ENCODE assay signal across 8 cellular contexts in the genomic region with DNA sequence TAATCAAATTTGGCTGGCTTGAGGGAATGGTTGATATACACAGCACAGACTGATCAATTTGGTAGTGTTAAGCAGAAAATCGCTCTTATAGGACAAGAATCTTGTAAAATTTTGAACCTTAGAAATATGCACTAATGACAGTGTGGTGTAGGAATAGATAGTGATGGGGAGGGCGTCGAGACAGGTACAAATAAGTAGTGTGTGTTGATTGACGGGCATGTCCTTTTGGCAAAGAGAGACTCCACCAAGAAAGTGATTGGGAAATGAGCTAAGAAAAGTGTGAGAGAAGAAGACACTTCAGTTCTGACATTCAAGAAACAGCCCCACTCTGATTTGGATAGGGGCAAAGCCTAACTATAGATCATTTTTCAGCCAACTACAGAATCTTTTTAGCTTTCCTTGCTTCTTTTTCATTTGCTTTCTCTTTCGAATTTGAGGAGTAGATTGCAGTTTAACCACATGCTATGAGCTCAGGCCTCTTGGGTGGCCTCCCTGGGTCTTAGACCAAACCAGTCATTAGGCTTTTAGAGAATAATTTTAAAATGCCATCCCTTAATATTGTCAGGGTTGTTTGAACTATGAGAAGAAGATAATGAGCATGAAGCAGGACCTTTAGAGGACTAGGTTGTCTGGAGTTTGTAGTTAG.
DNase-seq lines count a peak whose midpoint lies in the region; ATAC-seq, FAIRE-seq and TF ChIP-seq lines count a peak whose summit lies in the region.
"Had no signal": no experiment of that assay in that cellular context is flagged by ENCODE, and none has a peak within 500 bp of the region (broad histone marks: within the 10 kb centered on the region; RNA-seq: fewer than 3 reads in every experiment).

No MANE protein-coding gene starts in this region.

- TF ChIP-seq CTCF in cardiac fibroblast (IDR thresholded peaks at IDR 0.05; ENCODE audit: low read depth, low read length) = no peak
- TF ChIP-seq CTCF in smooth muscle cell (IDR thresholded peaks at IDR 0.05; ENCODE audit: borderline replicate concordance, insufficient read depth, poor library complexity, severe bottlenecking) = no peak

- 77% methylated on average over 5 of the region's 5 CpGs for WGBS in smooth muscle cell (ENCODE audit: low lambda C conversion rate)

- ATAC-seq in HG03095 (IDR thresholded peaks at IDR 0.05; ENCODE audit: unreplicated experiment) = peak; percentile 44

- H3K27me3 ChIP-seq in smooth muscle cell (ENCODE audit: low read depth) = no peaks in the 10 kb centered on the region

- peaks cover 9% of the 10 kb centered on the region for H3K4me1 ChIP-seq in smooth muscle cell (ENCODE audit: low read depth)

- no peaks in the 10 kb centered on the region for H3F3A ChIP-seq in smooth muscle cell (ENCODE audit: low read depth)

- no peaks in the 10 kb centered on the region for H3K36me3 ChIP-seq in smooth muscle cell (ENCODE audit: low read depth)

- H3K27ac ChIP-seq in smooth muscle cell (ENCODE audit: low read depth) = peak overlapping the region; percentile 75

- H3K79me2 ChIP-seq in smooth muscle cell (ENCODE audit: low read depth) = peaks cover 5% of the 10 kb centered on the region

- H3K4me3 ChIP-seq in cardiac fibroblast (replicated peaks in 1 of 2; ENCODE audit: low read depth in 2 of 2, low read length in 2 of 2) = no peak overlapping the region
- no peak overlapping the region for H3K4me3 ChIP-seq in smooth muscle cell

- no peaks in the 10 kb centered on the region for H3K9me3 ChIP-seq in smooth muscle cell (replicated peaks; ENCODE audit: low read depth)

- H4K20me1 ChIP-seq in smooth muscle cell (ENCODE audit: low read depth) = no peaks in the 10 kb centered on the region

- peak; percentile 23 for DNase-seq in GM19239 (ENCODE audit: insufficient read length, low spot score)
- DNase-seq in cardiac fibroblast (ENCODE audit: low read depth in 2 of 2) = peak; percentile 44 to 56
- no peak for DNase-seq in smooth muscle cell (lab: John Stamatoyannopoulos, UW; ENCODE audit: unreplicated experiment)
- no peak for DNase-seq in NCI-H345 (lab: John Stamatoyannopoulos, UW)
- no peak for DNase-seq in iPS-NIHi7 (ENCODE audit: extremely low spot score)
- DNase-seq in iPS-NIHi11 (ENCODE audit: low spot score) = no peak
- DNase-seq: NCI-H774 had no signal

- H3K9ac ChIP-seq in smooth muscle cell (ENCODE audit: low read depth) = peak overlapping the region; percentile 23

- no peak overlapping the region for H2AFZ ChIP-seq in smooth muscle cell (ENCODE audit: low read depth)

- peak overlapping the region; percentile 66 for H3K4me2 ChIP-seq in smooth muscle cell

- peak; percentile 95 for FAIRE-seq in GM19239 (lab: Jason Lieb, UNC)

Comparison
In these comparisons a context has a peak if more than half of its experiments do, and no peak if none do; other contexts are left out.
1. DNase-seq: peak in GM19239 (single experiment) and cardiac fibroblast (2 of 2); none in smooth muscle cell (single experiment), NCI-H345 (single experiment), iPS-NIHi7 (single experiment) and iPS-NIHi11 (single experiment).